In the genomic region with DNA sequence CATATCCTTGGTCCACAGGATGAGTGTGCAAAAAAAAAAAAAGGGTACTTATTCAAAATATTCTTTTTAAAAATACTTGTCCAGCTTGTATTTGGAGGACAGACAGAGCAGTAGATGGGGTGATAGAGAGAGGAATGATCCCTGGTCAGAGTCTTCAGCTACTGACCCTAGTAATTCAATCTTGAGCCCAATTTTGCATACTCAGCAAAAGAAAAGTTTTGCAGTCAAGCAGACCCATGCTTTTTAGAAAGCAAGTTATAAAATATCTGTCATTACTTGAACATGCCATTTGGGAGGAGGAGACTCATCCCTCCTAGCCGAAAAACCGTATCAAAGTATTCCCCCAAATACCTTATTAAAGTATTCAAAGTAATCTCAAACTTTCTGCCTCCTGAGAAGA, we compare ENCODE assay signal across 7 cellular contexts.
"Had no signal": no experiment of that assay in that cellular context is flagged by ENCODE, and none has a peak within 500 bp of the region (broad histone marks: within the 10 kb centered on the region; RNA-seq: fewer than 3 reads in every experiment).

No MANE protein-coding gene starts in this region.

- H3K9me3 ChIP-seq: HAP-1 had no signal

- H3K4me3 ChIP-seq: GM23338, HAP-1 had no signal

- H3K36me3 ChIP-seq: HAP-1 had no signal

- ATAC-seq: GM23338, HCT116 had no signal

- H3K4me2 ChIP-seq: GM23338 had no signal

- H2AFZ ChIP-seq: GM23338 had no signal

- H3K4me1 ChIP-seq: HAP-1 had no signal

- DNase-seq: H7, HFFc6, KG1 had no signal

- H3K27ac ChIP-seq: HL-60 had no signal
